Comparison of ENCODE assay signal across 1 cellular context in the genomic region with DNA sequence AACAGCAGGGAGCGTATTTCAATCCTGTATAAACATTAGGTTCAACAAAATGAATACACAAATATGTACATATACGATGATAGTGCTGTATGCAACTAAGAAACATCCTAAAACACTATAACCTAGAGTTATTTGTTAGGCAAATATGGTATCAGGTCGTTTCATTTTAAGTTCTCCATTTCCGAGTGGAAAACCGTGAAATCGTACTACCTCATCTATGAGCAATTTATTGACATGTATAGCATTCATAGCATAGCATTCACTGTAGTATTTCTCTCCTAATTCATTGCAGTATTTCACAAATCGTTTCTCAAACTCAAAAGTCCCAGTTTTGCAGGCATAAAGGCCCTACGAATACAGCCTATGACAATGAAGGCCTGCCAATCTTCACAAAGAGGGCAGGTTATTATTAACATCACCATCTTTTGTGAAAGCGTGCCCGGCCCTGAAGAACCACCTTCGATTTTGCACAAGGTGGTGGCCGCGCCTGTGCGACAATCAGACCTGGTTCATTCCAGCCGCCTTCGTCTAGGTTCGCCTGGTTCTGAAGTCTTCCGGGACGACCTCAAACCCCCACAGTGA.
TF ChIP-seq lines count a peak whose summit lies in the region.

No MANE protein-coding gene starts in this region.

TF ChIP-seq in WTC11, 78 proteins besides CTCF, POLR2A, EP300 and RAD21 (continued from another document):
- TF ChIP-seq, protein P1, sequence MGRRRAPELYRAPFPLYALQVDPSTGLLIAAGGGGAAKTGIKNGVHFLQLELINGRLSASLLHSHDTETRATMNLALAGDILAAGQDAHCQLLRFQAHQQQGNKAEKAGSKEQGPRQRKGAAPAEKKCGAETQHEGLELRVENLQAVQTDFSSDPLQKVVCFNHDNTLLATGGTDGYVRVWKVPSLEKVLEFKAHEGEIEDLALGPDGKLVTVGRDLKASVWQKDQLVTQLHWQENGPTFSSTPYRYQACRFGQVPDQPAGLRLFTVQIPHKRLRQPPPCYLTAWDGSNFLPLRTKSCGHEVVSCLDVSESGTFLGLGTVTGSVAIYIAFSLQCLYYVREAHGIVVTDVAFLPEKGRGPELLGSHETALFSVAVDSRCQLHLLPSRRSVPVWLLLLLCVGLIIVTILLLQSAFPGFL (CRISPR knock-in tag; IDR thresholded peaks at IDR 0.05; ENCODE audit: borderline replicate concordance), result no peak
- TF ChIP-seq, protein P2, sequence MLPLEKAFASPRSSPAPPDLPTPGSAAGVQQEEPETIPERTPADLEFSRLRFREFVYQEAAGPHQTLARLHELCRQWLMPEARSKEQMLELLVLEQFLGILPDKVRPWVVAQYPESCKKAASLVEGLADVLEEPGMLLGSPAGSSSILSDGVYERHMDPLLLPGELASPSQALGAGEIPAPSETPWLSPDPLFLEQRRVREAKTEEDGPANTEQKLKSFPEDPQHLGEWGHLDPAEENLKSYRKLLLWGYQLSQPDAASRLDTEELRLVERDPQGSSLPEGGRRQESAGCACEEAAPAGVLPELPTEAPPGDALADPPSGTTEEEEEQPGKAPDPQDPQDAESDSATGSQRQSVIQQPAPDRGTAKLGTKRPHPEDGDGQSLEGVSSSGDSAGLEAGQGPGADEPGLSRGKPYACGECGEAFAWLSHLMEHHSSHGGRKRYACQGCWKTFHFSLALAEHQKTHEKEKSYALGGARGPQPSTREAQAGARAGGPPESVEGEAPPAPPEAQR (CRISPR knock-in tag; IDR thresholded peaks at IDR 0.05), result no peak
- TF ChIP-seq ZNF423 (CRISPR knock-in tag; IDR thresholded peaks at IDR 0.05), result no peak
- TF ChIP-seq NFYB (CRISPR knock-in tag; conservative IDR thresholded peaks at IDR 0.05; ENCODE audit: low read depth), result no peak
- no peak for TF ChIP-seq ZNF396 (CRISPR knock-in tag; IDR thresholded peaks at IDR 0.05; ENCODE audit: borderline replicate concordance)
- no peak for TF ChIP-seq ATF3 (CRISPR knock-in tag; conservative IDR thresholded peaks at IDR 0.05)
TF ChIP-seq in WTC11: peak in this region for 0.
